ENCODE assay signal across 1 cellular context in genomic region chr1:228150458-228151169, GRCh38.
A peak's percentile ranks its signal among the peaks of the same experiment; 100 is the strongest.
TF ChIP-seq lines count a peak whose summit lies in the region.

No MANE protein-coding gene starts in this region.

TF ChIP-seq in endothelial cell of umbilical vein, 7 proteins besides CTCF, POLR2A, EP300 and RAD21:
- no peak for TF ChIP-seq FOS (IDR thresholded peaks at IDR 0.05; ENCODE audit: borderline replicate concordance, insufficient read depth, low read length)
- TF ChIP-seq GATA2 (IDR thresholded peaks at IDR 0.05; ENCODE audit: insufficient read depth, insufficient read length, low read depth, low read length), result no peak
- peak; percentile 6 for TF ChIP-seq POLR2AphosphoS5 (IDR thresholded peaks at IDR 0.05; ENCODE audit: insufficient read depth, low read depth, low read length)
TF ChIP-seq in endothelial cell of umbilical vein: peak in this region for 1.
